ENCODE assay signal across 8 cellular contexts in the genomic region with DNA sequence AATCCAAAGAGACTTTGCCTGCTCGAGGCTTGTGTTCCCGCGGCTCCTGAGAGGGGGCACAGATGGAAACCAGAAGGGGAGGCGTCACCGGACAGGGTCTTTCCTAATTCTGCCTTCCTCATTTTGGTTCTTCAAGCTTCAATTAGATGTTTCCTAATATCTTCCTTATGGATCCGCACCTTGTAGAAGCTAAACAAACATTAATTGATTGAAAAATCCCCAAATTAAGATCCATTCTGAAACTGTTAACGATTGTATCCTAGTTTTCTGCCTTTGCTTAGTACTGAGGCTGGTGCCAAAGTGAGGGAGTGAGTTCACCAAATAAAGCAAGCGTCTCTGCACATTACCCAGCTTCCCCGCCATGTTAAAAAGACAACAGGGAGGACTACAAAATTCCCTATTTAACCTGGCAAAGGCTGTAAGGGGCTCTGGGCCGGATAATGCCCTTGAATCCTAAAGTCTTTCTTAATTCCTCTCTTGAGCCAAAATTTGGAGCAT.
DNase-seq lines count a peak whose midpoint lies in the region; ATAC-seq and TF ChIP-seq lines count a peak whose summit lies in the region.

No MANE protein-coding gene starts in this region.

- TF ChIP-seq CTCF in A673 (conservative IDR thresholded peaks at IDR 0.05; ENCODE audit: low read depth, low read length) (no peak), right lobe of liver (IDR thresholded peaks at IDR 0.05) (no peak)

- intact Hi-C loops in A673 (cut with micrococcal nuclease; ENCODE audit: unreplicated experiment), result loop anchor here (2.0 kb wide), 1 partner anchor 42 kb away; no protein-coding TSS in a partner anchor
- intact Hi-C loops in right lobe of liver (cut with DNase I), result no loop called here

- peak overlapping the region; percentile 75 for H3K4me3 Mint-ChIP-seq in activated T-helper 17 cell treated with anti-CD3 and anti-CD28 coated beads, Interleukin-2, amount 50 U/mL, for 72 hours

- H3K27me3 Mint-ChIP-seq in activated T-helper 17 cell treated with anti-CD3 and anti-CD28 coated beads, Interleukin-2, amount 50 U/mL, for 72 hours, result peaks cover 42% of the 10 kb centered on the region

- H3K27ac ChIP-seq in A673 (ENCODE audit: low read depth, low read length, poor library complexity, severe bottlenecking) (peak overlapping the region; percentile 74), right lobe of liver (no peak overlapping the region)

- peaks cover 6% of the 10 kb centered on the region for H3K4me1 Mint-ChIP-seq in activated T-helper 17 cell treated with anti-CD3 and anti-CD28 coated beads, Interleukin-2, amount 50 U/mL, for 72 hours

- BruUV-seq in A673 (replicated peaks; lab: Mats Ljungman, UMichigan), result no TSS peak

- CTCF ChIA-PET in A673 (lab: Charles Lee), result interaction anchor here (0.7 kb wide), 1 partner anchor 53 kb away, joined by 3 read pairs; no protein-coding TSS in a partner anchor

- POLR2A ChIA-PET in A673 (lab: Charles Lee; ENCODE audit: low non-redundant PET), result no interaction called here

- H3K9me3 ChIP-seq in A673 (ENCODE audit: low read depth, low read length, poor library complexity, severe bottlenecking), result no peaks in the 10 kb centered on the region
- H3K9me3 ChIP-seq in right lobe of liver, result no peaks in the 10 kb centered on the region

- no peaks in the 10 kb centered on the region for H3K27me3 ChIP-seq in A673 (replicated peaks; ENCODE audit: insufficient read depth, low read depth, low read length, poor library complexity)
- no peaks in the 10 kb centered on the region for H3K27me3 ChIP-seq in H7 (ENCODE audit: control insufficient read depth, insufficient read depth, low read length)
- peaks cover 0 to 17% of the 10 kb centered on the region in 2 donors for H3K27me3 ChIP-seq in right lobe of liver

- ATAC-seq in activated T-helper 17 cell treated with anti-CD3 and anti-CD28 coated beads, Interleukin-2, amount 50 U/mL, for 72 hours (replicated peaks), result no peak
- ATAC-seq in right lobe of liver, result no peak
- ATAC-seq in HG03095 (IDR thresholded peaks at IDR 0.05; ENCODE audit: unreplicated experiment), result no peak
- ATAC-seq in HG02852 (IDR thresholded peaks at IDR 0.05; ENCODE audit: unreplicated experiment), result no peak

- DNase-seq in A673 (ENCODE audit: low spot score) (peak; percentile 47), H7 (peak; percentile 53), right lobe of liver (no peak), MV-4-11 (lab: John Stamatoyannopoulos, UW) (no peak), medulla oblongata (ENCODE audit: extremely low spot score) (no peak)

- H3K4me3 ChIP-seq in A673 (ENCODE audit: low read depth, low read length, poor library complexity, severe bottlenecking) (peak overlapping the region; percentile 70), H7 (ENCODE audit: insufficient read depth, low read depth, low read length) (peak overlapping the region; percentile 62), right lobe of liver (peak overlapping the region; percentile 25 to 40 (median 37))

- 8% methylated on average over 10 of the region's 10 CpGs for WGBS in right lobe of liver (ENCODE audit: insufficient coverage, low coverage, low lambda C conversion rate, missing lambda C conversion rate)

- H3K4me1 ChIP-seq in A673 (ENCODE audit: insufficient read depth, low read length, poor library complexity, severe bottlenecking), result peaks cover 7% of the 10 kb centered on the region
- H3K4me1 ChIP-seq in right lobe of liver, result peaks cover 0 to 15% (median 0%) of the 10 kb centered on the region in 4 donors

- H3K36me3 ChIP-seq in A673 (ENCODE audit: insufficient read depth, low read length, poor library complexity, severe bottlenecking) (no peaks in the 10 kb centered on the region), H7 (replicated peaks; ENCODE audit: control insufficient read depth, insufficient read depth, low read length) (no peaks in the 10 kb centered on the region), right lobe of liver (no peaks in the 10 kb centered on the region)

- TF ChIP-seq POLR2A in right lobe of liver (IDR thresholded peaks at IDR 0.05), result no peak

- no peak overlapping the region for H3K27ac Mint-ChIP-seq in activated T-helper 17 cell treated with anti-CD3 and anti-CD28 coated beads, Interleukin-2, amount 50 U/mL, for 72 hours

- peaks cover 5% of the 10 kb centered on the region for H3K36me3 Mint-ChIP-seq in activated T-helper 17 cell treated with anti-CD3 and anti-CD28 coated beads, Interleukin-2, amount 50 U/mL, for 72 hours (ENCODE audit: low read depth)

- no peaks in the 10 kb centered on the region for H3K9me3 Mint-ChIP-seq in activated T-helper 17 cell treated with anti-CD3 and anti-CD28 coated beads, Interleukin-2, amount 50 U/mL, for 72 hours

Comparison
In these comparisons a context has a peak if more than half of its experiments do, and no peak if none do; other contexts are left out.
1. DNase-seq: peak in A673 (single experiment) and H7 (single experiment); none in right lobe of liver (0 of 3), MV-4-11 (single experiment) and medulla oblongata (single experiment).
2. Peak in every context shown above with its lines, with median percentiles within 50 percentile points of each other: H3K4me3 ChIP-seq.